In genomic region chr11:57530596-57531507, GRCh38 we compare ENCODE assay signal across 8 cellular contexts. TPM values are rescaled to one million over a fixed set of nuclear protein-coding genes. Genes with fewer than 3 reads are reported as not detected.
DNase-seq lines count a peak whose midpoint lies in the region; FAIRE-seq and TF ChIP-seq lines count a peak whose summit lies in the region.

A gene with protein sequence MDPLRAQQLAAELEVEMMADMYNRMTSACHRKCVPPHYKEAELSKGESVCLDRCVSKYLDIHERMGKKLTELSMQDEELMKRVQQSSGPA (minus strand): TSS chr11:57530754. CDS start chr11:57530189, 565 bp downstream.

- H3K4me3 ChIP-seq in NB4 (ENCODE audit: low read depth, low read length) (peak within 1 kb of the TSS; percentile 97), SK-N-MC (peak within 1 kb of the TSS; percentile 94), neuronal stem cell (ENCODE audit: low read length in 2 of 2) (peak within 1 kb of the TSS; percentile 85 to 98)

- H3K27ac ChIP-seq in SK-N-MC (peak within 1 kb of the TSS; percentile 37; the same call in 1 of the 2 replicates), neuronal stem cell (replicated peaks; ENCODE audit: low read length) (no peak within 1 kb of the TSS)

- H3K18ac ChIP-seq in neuronal stem cell (ENCODE audit: low read length), result no peak within 1 kb of the TSS

- H3K9ac ChIP-seq in SK-N-MC (ENCODE audit: insufficient read length), result peak within 1 kb of the TSS; percentile 96
- peak within 1 kb of the TSS; percentile 81 for H3K9ac ChIP-seq in neuronal stem cell (ENCODE audit: low read depth, low read length, poor library complexity)

- H2BK5ac ChIP-seq in neuronal stem cell (ENCODE audit: low read length), result no peak within 1 kb of the TSS

- peaks cover 22% of the 10 kb centered on the region for H3K4me1 Mint-ChIP-seq in HFFc6 (ENCODE audit: low read depth)
- H3K4me1 Mint-ChIP-seq in activated naive CD4-positive, alpha-beta T cell treated with anti-CD3 and anti-CD28 coated beads, Interleukin-2, amount 10 ng/mL, durations not matched to agents 7 days and 5 days, result peaks cover 44% of the 10 kb centered on the region

- peak within 1 kb of the TSS; percentile 79 for H3K27ac Mint-ChIP-seq in HFFc6
- peak within 1 kb of the TSS; percentile 93 for H3K27ac Mint-ChIP-seq in activated naive CD4-positive, alpha-beta T cell treated with anti-CD3 and anti-CD28 coated beads, Interleukin-2, amount 10 ng/mL, durations not matched to agents 7 days and 5 days

- H3K36me3 ChIP-seq in SK-N-MC (ENCODE audit: insufficient read depth, low read length), result peaks cover 13% of the 10 kb centered on the region
- H3K36me3 ChIP-seq in neuronal stem cell (replicated peaks in 1 of 2; ENCODE audit: control insufficient read depth in 2 of 2, insufficient read depth in 2 of 2, low read length in 2 of 2), result peaks cover 8 to 27% of the 10 kb centered on the region in 2 donors

- H2AK5ac ChIP-seq in neuronal stem cell (ENCODE audit: low read depth, low read length), result no peak within 1 kb of the TSS

- no peak within 1 kb of the TSS for H2BK12ac ChIP-seq in neuronal stem cell (ENCODE audit: low read length)

- peaks cover 3 to 7% of the 10 kb centered on the region in 2 donors for H3K4me1 ChIP-seq in neuronal stem cell (ENCODE audit: control insufficient read depth in 2 of 2, insufficient read depth in 1 of 2, low read depth in 1 of 2, low read length in 2 of 2)

- H2BK120ac ChIP-seq in neuronal stem cell (ENCODE audit: low read depth, low read length), result no peak within 1 kb of the TSS

- peak within 1 kb of the TSS; percentile 94 for H3K4me3 Mint-ChIP-seq in HFFc6
- H3K4me3 Mint-ChIP-seq in activated naive CD4-positive, alpha-beta T cell treated with anti-CD3 and anti-CD28 coated beads, Interleukin-2, amount 10 ng/mL, durations not matched to agents 7 days and 5 days, result peak within 1 kb of the TSS; percentile 84

- WGBS in neuronal stem cell (ENCODE audit: extremely low coverage in 2 of 2, insufficient read length in 2 of 2, insufficient replicate concordance in 1 of 2), 2 donors, result no CpG with 5 or more reads among the region's 49 CpGs

- TF ChIP-seq POLR2A in NB4 (IDR thresholded peaks at IDR 0.05; ENCODE audit: extremely low read depth, insufficient read length), result peak; percentile 52

- H3K9me3 ChIP-seq in SK-N-MC (ENCODE audit: low read depth, low read length) (no peaks in the 10 kb centered on the region), neuronal stem cell (replicated peaks in 1 of 2; ENCODE audit: control insufficient read depth in 2 of 2, insufficient read depth in 1 of 2, low read depth in 1 of 2, low read length in 2 of 2) (no peaks in the 10 kb centered on the region)

- FAIRE-seq in frontal cortex (lab: Jason Lieb, UNC), result peak; percentile 76

- no peaks in the 10 kb centered on the region; the same call in none of the 2 replicates for H3K27me3 Mint-ChIP-seq in HFFc6 (ENCODE audit: insufficient read depth)
- no peaks in the 10 kb centered on the region for H3K27me3 Mint-ChIP-seq in activated naive CD4-positive, alpha-beta T cell treated with anti-CD3 and anti-CD28 coated beads, Interleukin-2, amount 10 ng/mL, durations not matched to agents 7 days and 5 days

- H3K4me2 ChIP-seq in neuronal stem cell (ENCODE audit: insufficient read depth, low read length, poor library complexity, severe bottlenecking), result peak within 1 kb of the TSS; percentile 69

- no peak within 1 kb of the TSS for H3K23ac ChIP-seq in neuronal stem cell (ENCODE audit: low read depth, low read length, poor library complexity)

- H3K9me3 Mint-ChIP-seq in HFFc6, result no peaks in the 10 kb centered on the region
- no peaks in the 10 kb centered on the region for H3K9me3 Mint-ChIP-seq in activated naive CD4-positive, alpha-beta T cell treated with anti-CD3 and anti-CD28 coated beads, Interleukin-2, amount 10 ng/mL, durations not matched to agents 7 days and 5 days

- peaks cover 4% of the 10 kb centered on the region; the same call in 1 of the 2 replicates for H3K36me3 Mint-ChIP-seq in HFFc6 (ENCODE audit: low read depth)
- peaks cover 14% of the 10 kb centered on the region for H3K36me3 Mint-ChIP-seq in activated naive CD4-positive, alpha-beta T cell treated with anti-CD3 and anti-CD28 coated beads, Interleukin-2, amount 10 ng/mL, durations not matched to agents 7 days and 5 days

- H4K8ac ChIP-seq in neuronal stem cell (ENCODE audit: low read depth, low read length), result no peak within 1 kb of the TSS

- no peak within 1 kb of the TSS for H2BK15ac ChIP-seq in neuronal stem cell (ENCODE audit: low read length)

- no peak within 1 kb of the TSS for H3K4ac ChIP-seq in neuronal stem cell (ENCODE audit: low read length)

- peak within 1 kb of the TSS; percentile 89 for H2AFZ ChIP-seq in neuronal stem cell (ENCODE audit: low read length)

- CTCF ChIA-PET in activated naive CD4-positive, alpha-beta T cell treated with anti-CD3 and anti-CD28 coated beads, Interleukin-2, amount 10 ng/mL, durations not matched to agents 7 days and 5 days (lab: Charles Lee), result interaction anchor here (1.2 to 7.6 kb wide), 4 partner anchors 14 to 109 kb away, joined by 3 to 306 read pairs (median 4); partner anchors contain the start of gene UBE2L6

- peaks cover 8% of the 10 kb centered on the region for H3K79me1 ChIP-seq in neuronal stem cell (ENCODE audit: low read depth, low read length)

- DNase-seq in GM04503 (ENCODE audit: low read depth) (peak; percentile 81), HFFc6 (peak; percentile 96), NB4 (ENCODE audit: low read depth) (peak; percentile 99), SK-N-MC (ENCODE audit: low read depth, low spot score) (peak; percentile 92), frontal cortex (ENCODE audit: low spot score in 2 of 2) (peak; percentile 77 to 89), neuronal stem cell (ENCODE audit: low spot score) (peak; percentile 95)
- DNase-seq in activated naive CD4-positive, alpha-beta T cell treated with anti-CD3 and anti-CD28 coated beads, Interleukin-2, amount 10 ng/mL, durations not matched to agents 7 days and 5 days, result peak; percentile 96

- no peak for TF ChIP-seq CTCF in HFFc6 (IDR thresholded peaks at IDR 0.05)
- TF ChIP-seq CTCF in NB4 (IDR thresholded peaks at IDR 0.05; ENCODE audit: low read depth, low read length), result no peak
- TF ChIP-seq CTCF in subcutaneous adipose tissue (IDR thresholded peaks at IDR 0.05; ENCODE audit: low read depth), result no peak

- H3K14ac ChIP-seq in neuronal stem cell (ENCODE audit: low read length), result no peak within 1 kb of the TSS

- H3K27me3 ChIP-seq in neuronal stem cell (ENCODE audit: control insufficient read depth in 3 of 3, insufficient read depth in 3 of 3, low read depth in 1 of 3, low read length in 3 of 3), result no peaks in the 10 kb centered on the region

- H4K91ac ChIP-seq in neuronal stem cell (ENCODE audit: low read depth, low read length, poor library complexity), result no peak within 1 kb of the TSS

RNA-seq across cellular contexts. Expression of the gene that starts here (rescaled TPM):
- total RNA-seq in HFFc6 (2021; fragmentation: NEBNext Ultra II Directional; extraction: Animal tissue kit (Norgen Biotek cat#: 25700)), result 10 to 100 TPM; 43.6 to 72.9 (median 58.4) TPM
- total RNA-seq in frontal cortex, result 39.9 TPM
- polyA plus RNA-seq in neuronal stem cell (2013, experiment 1 of 2), result 61.5 TPM
- polyA plus RNA-seq in neuronal stem cell (2013, experiment 2 of 2), result 58.6 TPM
- 10 to 100 TPM; 34.4 to 47.6 (median 36.7) TPM for total RNA-seq in subcutaneous adipose tissue
